8 cellular contexts compared by ENCODE assay signal in genomic region chr4:153497091-153497531, GRCh38. TPM values are rescaled to one million over a fixed set of nuclear protein-coding genes. Genes with fewer than 3 reads are reported as not detected.
DNase-seq lines count a peak whose midpoint lies in the region; TF ChIP-seq lines count a peak whose summit lies in the region.

No MANE protein-coding gene starts in this region.

- in situ Hi-C loops in mammary epithelial cell (cut with MboI; ENCODE audit: low sequenced_read_pairs in 2 of 2), result no loop called here

- no peaks in the 10 kb centered on the region for H3F3A ChIP-seq in MM.1S (ENCODE audit: insufficient read depth, low read length)

- WGBS in mammary epithelial cell (ENCODE audit: low coverage, missing lambda C conversion rate), result 36% methylated on average over 4 of the region's 4 CpGs

- H3K27ac ChIP-seq in Peyer's patch, result peak overlapping the region; percentile 25 to 69 (median 47)
- H3K27ac ChIP-seq in mammary epithelial cell (ENCODE audit: insufficient read depth, low read depth, low read length), result peak overlapping the region; percentile 36
- no peak overlapping the region for H3K27ac ChIP-seq in MM.1S (ENCODE audit: low read length)

- peaks cover 67% of the 10 kb centered on the region for H3K79me2 ChIP-seq in mammary epithelial cell (ENCODE audit: insufficient read depth, low read length)
- no peaks in the 10 kb centered on the region for H3K79me2 ChIP-seq in MM.1S (ENCODE audit: low read length)

- H3K27me3 ChIP-seq in Peyer's patch (no peaks in the 10 kb centered on the region), mammary epithelial cell (ENCODE audit: insufficient read depth, low read length) (no peaks in the 10 kb centered on the region), skeletal muscle satellite cell (ENCODE audit: control insufficient read depth, insufficient read depth, low read length) (no peaks in the 10 kb centered on the region), MM.1S (replicated peaks; ENCODE audit: insufficient read depth, low read length) (no peaks in the 10 kb centered on the region)

- intact Hi-C loops in mammary epithelial cell (cut with micrococcal nuclease), result no loop called here

- H3K4me3 ChIP-seq in Peyer's patch (no peak overlapping the region), mammary epithelial cell (replicated peaks in 1 of 3; ENCODE audit: insufficient read depth in 1 of 3, low read depth in 2 of 3, low read length in 3 of 3) (no peak overlapping the region), skeletal muscle satellite cell (ENCODE audit: low read length) (no peak overlapping the region), MM.1S (ENCODE audit: low read length) (no peak overlapping the region)

- no peak overlapping the region for H2AFZ ChIP-seq in mammary epithelial cell (ENCODE audit: low read depth, low read length)
- H2AFZ ChIP-seq in MM.1S (ENCODE audit: low read length), result no peak overlapping the region

- peak in 3 of 4 experiments; percentile 7 to 46 (median 10) for DNase-seq in activated CD4-positive, CD25-positive, alpha-beta regulatory T cell (lab: John Stamatoyannopoulos, UW)
- no peak for DNase-seq in activated CD4-positive, CD25-positive, alpha-beta regulatory T cell treated with anti-CD3 and anti-CD28 coated beads, Interleukin-2, amount 50 U/mL, for 72 hours
- DNase-seq in Peyer's patch (peak in 1 of 3 donors; percentile 67), mammary epithelial cell (peak; percentile 84), MM.1S (no peak), NCI-H128 (lab: John Stamatoyannopoulos, UW; ENCODE audit: unreplicated experiment) (no peak), C1 segment of cervical spinal cord (lab: John Stamatoyannopoulos, UW) (no peak)

- no peak for TF ChIP-seq CTCF in Peyer's patch (IDR thresholded peaks at IDR 0.05)
- TF ChIP-seq CTCF in mammary epithelial cell (conservative IDR thresholded peaks at IDR 0.05 in 1 of 2, IDR thresholded peaks at IDR 0.05 in 1 of 2; ENCODE audit: extremely low read depth in 1 of 2, insufficient read depth in 1 of 2, low read depth in 1 of 2, low read length in 2 of 2), result no peak
- TF ChIP-seq CTCF in MM.1S (IDR thresholded peaks at IDR 0.05; ENCODE audit: low read length), result no peak

- no peaks in the 10 kb centered on the region for H3K36me3 ChIP-seq in Peyer's patch
- no peaks in the 10 kb centered on the region for H3K36me3 ChIP-seq in mammary epithelial cell (ENCODE audit: insufficient read depth, low read length)
- H3K36me3 ChIP-seq in skeletal muscle satellite cell (ENCODE audit: insufficient read depth, low read length), result no peaks in the 10 kb centered on the region
- H3K36me3 ChIP-seq in MM.1S (replicated peaks; ENCODE audit: insufficient read depth, low read length), result no peaks in the 10 kb centered on the region

- H3K9ac ChIP-seq in mammary epithelial cell (ENCODE audit: insufficient read depth, low read length), result no peak overlapping the region
- peak overlapping the region; percentile 70 for H3K9ac ChIP-seq in skeletal muscle satellite cell (ENCODE audit: low read depth, low read length)
- no peak overlapping the region for H3K9ac ChIP-seq in MM.1S (ENCODE audit: low read length)

- dilution Hi-C loops in mammary epithelial cell (cut with HindIII; ENCODE audit: low sequenced_read_pairs), result no loop called here

- no peaks in the 10 kb centered on the region for H3K9me3 ChIP-seq in Peyer's patch
- H3K9me3 ChIP-seq in mammary epithelial cell (replicated peaks; ENCODE audit: insufficient read depth, low read length), result no peaks in the 10 kb centered on the region
- no peaks in the 10 kb centered on the region for H3K9me3 ChIP-seq in skeletal muscle satellite cell (replicated peaks; ENCODE audit: low read length)
- H3K9me3 ChIP-seq in MM.1S (replicated peaks; ENCODE audit: insufficient read depth, low read length), result no peaks in the 10 kb centered on the region

- H4K20me1 ChIP-seq in mammary epithelial cell (ENCODE audit: insufficient read depth, low read length) (no peaks in the 10 kb centered on the region), MM.1S (ENCODE audit: insufficient read depth, low read length) (no peaks in the 10 kb centered on the region)

- CTCF ChIA-PET in mammary epithelial cell (lab: Charles Lee; ENCODE audit: low non-redundant PET), result no interaction called here

- no peak for TF ChIP-seq POLR2A in Peyer's patch (IDR thresholded peaks at IDR 0.05)

- H3K4me1 ChIP-seq in Peyer's patch (peaks cover 0 to 20% (median 5%) of the 10 kb centered on the region in 4 donors), mammary epithelial cell (ENCODE audit: insufficient read depth, low read length) (peaks cover 59% of the 10 kb centered on the region), skeletal muscle satellite cell (ENCODE audit: control insufficient read depth, insufficient read depth, low read length) (peaks cover 28% of the 10 kb centered on the region), MM.1S (ENCODE audit: low read length) (no peaks in the 10 kb centered on the region)

- no TSS peak for BruUV-seq in mammary epithelial cell (replicated peaks; lab: Mats Ljungman, UMichigan)

- no peaks in the 10 kb centered on the region for H3K9me2 ChIP-seq in MM.1S (replicated peaks; ENCODE audit: insufficient read depth, low read length)

- H3K4me2 ChIP-seq in mammary epithelial cell (ENCODE audit: insufficient read depth, low read depth, low read length), result no peak overlapping the region
- H3K4me2 ChIP-seq in skeletal muscle satellite cell (ENCODE audit: low read length), result peak overlapping the region; percentile 47
- H3K4me2 ChIP-seq in MM.1S (ENCODE audit: low read depth, low read length), result no peak overlapping the region

RNA-seq across cellular contexts. Expression of gene TMEM131L, which starts 31.0 kb away (rescaled TPM):
- total RNA-seq in Peyer's patch, result 10 to 100 TPM in 1 of 4 donors, 1 to 10 TPM in 3; 5.2 to 54.5 (median 7.0) TPM
- total RNA-seq in mammary epithelial cell, result 10 to 100 TPM; 17.4 to 33.8 TPM
- 8.6 TPM for polyA plus RNA-seq in mammary epithelial cell
- polyA minus RNA-seq in mammary epithelial cell, result 24.3 TPM
- 7.2 and 11.2 TPM in 2 replicates for total RNA-seq in skeletal muscle satellite cell (2012; rRNA removed)

Comparison
In these comparisons a context has a peak if more than half of its experiments do, and no peak if none do; other contexts are left out.
1. DNase-seq: peak in activated CD4-positive, CD25-positive, alpha-beta regulatory T cell (3 of 4) and mammary epithelial cell (single experiment); none in activated CD4-positive, CD25-positive, alpha-beta regulatory T cell treated with anti-CD3 and anti-CD28 coated beads, Interleukin-2, amount 50 U/mL, for 72 hours (single experiment), MM.1S (single experiment), NCI-H128 (single experiment) and C1 segment of cervical spinal cord (0 of 14).